ENCODE assay signal across 14 cellular contexts in the genomic region with DNA sequence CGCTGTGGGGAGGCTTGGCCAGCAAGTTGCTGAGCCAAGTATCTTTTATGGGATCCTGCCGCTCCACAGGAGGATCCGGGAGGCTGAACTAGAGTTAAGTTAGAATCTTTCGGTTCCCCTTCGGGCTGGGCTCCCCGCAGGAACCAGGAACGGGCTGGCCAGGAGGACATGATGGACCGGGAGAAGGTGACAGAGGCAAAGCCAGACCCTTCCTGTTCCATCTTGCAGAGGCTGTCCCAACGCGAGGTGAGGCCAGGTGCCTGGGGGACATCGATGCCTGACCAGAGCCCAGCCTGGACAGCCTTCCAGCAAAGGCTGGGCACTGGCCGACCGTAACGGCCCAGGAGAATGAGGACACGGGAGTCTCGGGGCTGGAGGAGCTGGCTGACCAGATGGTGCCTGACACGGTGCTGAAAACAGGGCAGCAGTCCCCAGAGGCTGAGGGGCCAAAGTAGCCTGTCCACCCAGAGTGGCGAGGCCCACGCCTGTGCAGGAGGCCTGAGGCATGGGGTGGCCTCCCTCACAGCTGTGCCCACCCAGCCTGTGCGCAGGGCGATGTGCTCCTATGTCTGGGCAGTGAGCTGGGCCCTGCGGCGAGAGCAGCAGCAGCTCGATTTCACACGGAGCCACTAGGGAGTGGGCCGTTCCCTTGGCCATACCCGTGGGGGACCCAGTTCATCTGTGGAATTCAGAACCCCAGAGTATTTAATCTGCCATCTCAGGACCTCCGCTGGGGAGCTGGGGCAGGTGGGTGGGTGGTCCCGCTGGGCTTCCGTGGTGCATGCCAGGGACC. TPM values are rescaled to one million over a fixed set of nuclear protein-coding genes. Genes with fewer than 3 reads are reported as not detected.
DNase-seq lines count a peak whose midpoint lies in the region; ATAC-seq, FAIRE-seq and TF ChIP-seq lines count a peak whose summit lies in the region.
"Had no signal": no experiment of that assay in that cellular context is flagged by ENCODE, and none has a peak within 500 bp of the region (broad histone marks: within the 10 kb centered on the region; RNA-seq: fewer than 3 reads in every experiment).

No MANE protein-coding gene starts in this region.

- POLR2A ChIA-PET in A549 (lab: Yijun Ruan, JAX): no interaction called here
- POLR2A ChIA-PET in Caco-2 (lab: Charles Lee): no interaction called here
- POLR2A ChIA-PET in naive thymus-derived CD8-positive, alpha-beta T cell (lab: Charles Lee): interaction anchor here (0.6 to 6.4 kb wide), 6 partner anchors 12 to 113 kb away, joined by 3 to 58 read pairs (median 4); a partner anchor contains a TSS

- no peaks in the 10 kb centered on the region for H3K4me1 Mint-ChIP-seq in Caco-2 (ENCODE audit: low read depth, unreplicated experiment)
- H3K4me1 Mint-ChIP-seq in activated naive CD8-positive, alpha-beta T cell treated with anti-CD3 and anti-CD28 coated beads, Interleukin-2, amount 50 U/mL, for 24 hours: peaks cover 12% of the 10 kb centered on the region
- H3K4me1 Mint-ChIP-seq in naive thymus-derived CD8-positive, alpha-beta T cell: peaks cover 2 to 38% (median 14%) of the 10 kb centered on the region in 4 donors

- H3K36me3 ChIP-seq in Caco-2 (ENCODE audit: control insufficient read depth, insufficient read depth, low read length): no peaks in the 10 kb centered on the region

- WGBS in A549 (ENCODE audit: missing lambda C conversion rate): 91% methylated on average over 30 of the region's 30 CpGs

- no peak for ATAC-seq in A549
- ATAC-seq in activated naive CD8-positive, alpha-beta T cell treated with anti-CD3 and anti-CD28 coated beads, Interleukin-2, amount 50 U/mL, for 24 hours: no peak
- no peak for ATAC-seq in naive thymus-derived CD8-positive, alpha-beta T cell
- ATAC-seq in esophagus mucosa: no peak

- in situ Hi-C loops in G401 (cut with HindIII; ENCODE audit: low sequenced_read_pairs): no loop called here

- no peak overlapping the region for H3K27ac Mint-ChIP-seq in Caco-2 (ENCODE audit: unreplicated experiment)
- H3K27ac Mint-ChIP-seq in activated naive CD8-positive, alpha-beta T cell treated with anti-CD3 and anti-CD28 coated beads, Interleukin-2, amount 50 U/mL, for 24 hours: no peak overlapping the region
- peak overlapping the region in 2 of 10 donors; percentile 36 to 86 for H3K27ac Mint-ChIP-seq in naive thymus-derived CD8-positive, alpha-beta T cell

- FAIRE-seq in A549 (lab: Jason Lieb, UNC): no peak

- DNase-seq in A549 (ENCODE audit: low read depth in 1 of 2, low spot score in 1 of 2) (no peak), Caco-2 (no peak), COR-L47 (lab: John Stamatoyannopoulos, UW) (no peak), G401 (ENCODE audit: low spot score) (no peak)
- DNase-seq in activated naive CD8-positive, alpha-beta T cell treated with anti-CD3 and anti-CD28 coated beads, Interleukin-2, amount 50 U/mL, for 24 hours: no peak
- no peak for DNase-seq in naive thymus-derived CD8-positive, alpha-beta T cell
- DNase-seq in activated CD8-positive, alpha-beta memory T cell treated with anti-CD3 and anti-CD28 coated beads, Interleukin-2, amount 50 U/mL, for 4 hours: no peak
- DNase-seq: activated gamma-delta T cell, NCI-H226, RPMI8226 had no signal

- intact Hi-C loops in Caco-2 (cut with micrococcal nuclease; ENCODE audit: unreplicated experiment): loop anchor here (5.0 kb wide), 1 partner anchor 70 kb away; a partner anchor contains a TSS

- TF ChIP-seq CTCF in A549 (IDR thresholded peaks at IDR 0.05) (no peak), Caco-2 (IDR thresholded peaks at IDR 0.05; ENCODE audit: insufficient read depth in 1 of 2, low read depth in 1 of 2, low read length in 1 of 2, severe bottlenecking in 1 of 2, unreplicated experiment in 1 of 2) (no peak)

- peaks cover 6% of the 10 kb centered on the region for H3K36me3 Mint-ChIP-seq in Caco-2 (ENCODE audit: insufficient read depth, unreplicated experiment)
- H3K36me3 Mint-ChIP-seq in activated naive CD8-positive, alpha-beta T cell treated with anti-CD3 and anti-CD28 coated beads, Interleukin-2, amount 50 U/mL, for 24 hours (ENCODE audit: low read depth): no peaks in the 10 kb centered on the region
- no peaks in the 10 kb centered on the region for H3K36me3 Mint-ChIP-seq in naive thymus-derived CD8-positive, alpha-beta T cell

- TF ChIP-seq RAD21 in A549 (conservative IDR thresholded peaks at IDR 0.05 in 1 of 2, IDR thresholded peaks at IDR 0.05 in 1 of 2): no peak

- peak overlapping the region in 1 of 2 experiments; percentile 92; a peak in 2 of 6 replicates for H3K27ac ChIP-seq in A549
- H3K27ac ChIP-seq: HL-60 had no signal

- TF ChIP-seq POLR2A in A549 (IDR thresholded peaks at IDR 0.05; ENCODE audit: low read length): no peak

- H3K4me2 ChIP-seq in A549: peak overlapping the region; percentile 93; the same call in 2 of the 3 replicates

- no peak overlapping the region for H3K4me3 ChIP-seq in A549
- peak overlapping the region; percentile 97 for H3K4me3 ChIP-seq in Caco-2 (ENCODE audit: low read depth, low read length)

- no peaks in the 10 kb centered on the region for H3K27me3 ChIP-seq in Caco-2 (replicated peaks; ENCODE audit: control insufficient read depth, insufficient read depth, low read length)

- BruUV-seq in Caco-2 (replicated peaks; lab: Mats Ljungman, UMichigan): no TSS peak

- H3K4me1 ChIP-seq in A549 (peaks cover 12% of the 10 kb centered on the region; the same call in 2 of the 3 replicates), Caco-2 (peaks cover 17% of the 10 kb centered on the region)

- H3K27me3 Mint-ChIP-seq in Caco-2 (ENCODE audit: insufficient read depth, unreplicated experiment): no peaks in the 10 kb centered on the region
- H3K27me3 Mint-ChIP-seq in activated naive CD8-positive, alpha-beta T cell treated with anti-CD3 and anti-CD28 coated beads, Interleukin-2, amount 50 U/mL, for 24 hours: peaks cover 1% of the 10 kb centered on the region
- no peaks in the 10 kb centered on the region for H3K27me3 Mint-ChIP-seq in naive thymus-derived CD8-positive, alpha-beta T cell

- no peaks in the 10 kb centered on the region for H3K9me3 Mint-ChIP-seq in Caco-2 (ENCODE audit: unreplicated experiment)
- no peaks in the 10 kb centered on the region for H3K9me3 Mint-ChIP-seq in activated naive CD8-positive, alpha-beta T cell treated with anti-CD3 and anti-CD28 coated beads, Interleukin-2, amount 50 U/mL, for 24 hours
- H3K9me3 Mint-ChIP-seq in naive thymus-derived CD8-positive, alpha-beta T cell: no peaks in the 10 kb centered on the region

- peak overlapping the region; percentile 81 for H3K4me3 Mint-ChIP-seq in Caco-2 (ENCODE audit: unreplicated experiment)
- H3K4me3 Mint-ChIP-seq in activated naive CD8-positive, alpha-beta T cell treated with anti-CD3 and anti-CD28 coated beads, Interleukin-2, amount 50 U/mL, for 24 hours: peak overlapping the region; percentile 17
- peak overlapping the region; percentile 44 to 92 (median 66) for H3K4me3 Mint-ChIP-seq in naive thymus-derived CD8-positive, alpha-beta T cell

- CTCF ChIA-PET in A549 (lab: Yijun Ruan, JAX): interaction anchor here (1.7 to 2.3 kb wide), 3 partner anchors 16 to 59 kb away, joined by 5 to 15 read pairs (median 6); no protein-coding TSS in a partner anchor
- CTCF ChIA-PET in Caco-2 (lab: Charles Lee): interaction anchor here (1.1 kb wide), 1 partner anchor 48 kb away, joined by 3 read pairs; no protein-coding TSS in a partner anchor

- H3K9me3 ChIP-seq in A549 (no peaks in the 10 kb centered on the region), Caco-2 (no peaks in the 10 kb centered on the region)

- TF ChIP-seq EP300 in A549 (IDR thresholded peaks at IDR 0.05): no peak

RNA-seq across cellular contexts. Expression of a gene that starts 1.8 kb away (rescaled TPM):
- 1.6 and 1.8 TPM in 2 replicates for polyA plus RNA-seq in A549 (2011; rRNA removed)
- polyA plus RNA-seq in A549 (2012; cell fraction: cytosol; rRNA removed): 1.7 and 2.1 TPM in 2 replicates
- polyA plus RNA-seq in A549 (2012; cell fraction: nucleus; rRNA removed): 3.3 and 3.6 TPM in 2 replicates
- polyA plus RNA-seq in A549 (2017; fragmentation: RNase III; extraction: RNeasy Plus Mini Kit Qiagen cat#74134 plus additional on column Dnase treatment): 1.8 to 2.8 TPM (median 2.3 TPM) in 3 replicates
- 1.3 and 1.4 TPM in 2 replicates for polyA minus RNA-seq in A549 (2011; rRNA and poly(A)+ RNA removed)
- 6.7 and 7.3 TPM in 2 replicates for total RNA-seq in Caco-2 (2022)
- 10 to 100 TPM; 11.3 to 11.9 TPM for total RNA-seq in naive thymus-derived CD8-positive, alpha-beta T cell
- polyA plus RNA-seq in naive thymus-derived CD8-positive, alpha-beta T cell: 10 to 100 TPM; 10.9 to 15.6 (median 11.9) TPM
- total RNA-seq in esophagus mucosa: 11.3 TPM
- total RNA-seq in G401 (2014; rRNA removed; shearing (Covaris generic)): 11.7 and 13.9 TPM in 2 replicates

RNA-seq across cellular contexts. Expression of a gene that starts 4.1 kb away (rescaled TPM):
- polyA plus RNA-seq in A549 (2011; rRNA removed) (54.6 and 66.7 TPM in 2 replicates), A549 (2017; fragmentation: RNase III; extraction: RNeasy Plus Mini Kit Qiagen cat#74134 plus additional on column Dnase treatment) (132 to 138 TPM (median 133 TPM) in 3 replicates)
- 97.0 and 107 TPM in 2 replicates for polyA plus RNA-seq in A549 (2012; cell fraction: cytosol; rRNA removed)
- polyA plus RNA-seq in A549 (2012; cell fraction: nucleus; rRNA removed): 61.5 and 73.9 TPM in 2 replicates
- 49.8 and 54.5 TPM in 2 replicates for polyA minus RNA-seq in A549 (2011; rRNA and poly(A)+ RNA removed)
- total RNA-seq in Caco-2 (2022) (232 and 247 TPM in 2 replicates), esophagus mucosa (79.5 TPM)
- total RNA-seq in naive thymus-derived CD8-positive, alpha-beta T cell: 10 to 100 TPM; 28.3 to 29.2 TPM
- polyA plus RNA-seq in naive thymus-derived CD8-positive, alpha-beta T cell: 100 to 1,000 TPM; 103 to 110 (median 104) TPM
- total RNA-seq in G401 (2014; rRNA removed; shearing (Covaris generic)): 105 and 118 TPM in 2 replicates

RNA-seq across cellular contexts. Expression of a gene that starts 16.7 kb away (rescaled TPM):
- polyA plus RNA-seq in A549 (2011; rRNA removed) (65.6 and 67.2 TPM in 2 replicates), A549 (2017; fragmentation: RNase III; extraction: RNeasy Plus Mini Kit Qiagen cat#74134 plus additional on column Dnase treatment) (57.1 to 62.2 TPM (median 60.3 TPM) in 3 replicates)
- polyA plus RNA-seq in A549 (2012; cell fraction: cytosol; rRNA removed): 106 and 115 TPM in 2 replicates
- 325 and 350 TPM in 2 replicates for polyA plus RNA-seq in A549 (2012; cell fraction: nucleus; rRNA removed)
- 49.2 and 51.1 TPM in 2 replicates for polyA minus RNA-seq in A549 (2011; rRNA and poly(A)+ RNA removed)
- total RNA-seq in Caco-2 (2022) (111 and 113 TPM in 2 replicates), esophagus mucosa (35.2 TPM)
- total RNA-seq in naive thymus-derived CD8-positive, alpha-beta T cell: 10 to 100 TPM; 62.4 to 67.9 TPM
- polyA plus RNA-seq in naive thymus-derived CD8-positive, alpha-beta T cell: 10 to 100 TPM; 19.4 to 37.9 (median 28.5) TPM
- 60.7 and 66.8 TPM in 2 replicates for total RNA-seq in G401 (2014; rRNA removed; shearing (Covaris generic))

RNA-seq across cellular contexts. Expression of a gene that starts 19.4 kb away (rescaled TPM):
- 7.6 and 8.1 TPM in 2 replicates for polyA plus RNA-seq in A549 (2011; rRNA removed)
- 17.8 and 19.7 TPM in 2 replicates for polyA plus RNA-seq in A549 (2012; cell fraction: cytosol; rRNA removed)
- 11.7 and 11.9 TPM in 2 replicates for polyA plus RNA-seq in A549 (2012; cell fraction: nucleus; rRNA removed)
- polyA plus RNA-seq in A549 (2017; fragmentation: RNase III; extraction: RNeasy Plus Mini Kit Qiagen cat#74134 plus additional on column Dnase treatment): 6.5 to 8.7 TPM (median 6.8 TPM) in 3 replicates
- polyA minus RNA-seq in A549 (2011; rRNA and poly(A)+ RNA removed): 2.0 and 2.8 TPM in 2 replicates
- 108 and 119 TPM in 2 replicates for total RNA-seq in Caco-2 (2022)
- 10 to 100 TPM; 17.1 to 23.7 TPM for total RNA-seq in naive thymus-derived CD8-positive, alpha-beta T cell
- 10 to 100 TPM; 17.4 to 21.4 (median 18.2) TPM for polyA plus RNA-seq in naive thymus-derived CD8-positive, alpha-beta T cell
- total RNA-seq in esophagus mucosa: 10.2 TPM
- total RNA-seq in G401 (2014; rRNA removed; shearing (Covaris generic)): 65.7 and 103 TPM in 2 replicates

RNA-seq across cellular contexts. Expression of a gene that starts 30.0 kb away (rescaled TPM):
- 0.13 TPM in 1 of 2 replicates, not detected in the other for polyA plus RNA-seq in A549 (2011; rRNA removed)
- polyA plus RNA-seq in A549 (2012; cell fraction: cytosol; rRNA removed): not detected in 2 replicates
- polyA plus RNA-seq in A549 (2012; cell fraction: nucleus; rRNA removed): not detected in 2 replicates
- polyA plus RNA-seq in A549 (2017; fragmentation: RNase III; extraction: RNeasy Plus Mini Kit Qiagen cat#74134 plus additional on column Dnase treatment): not detected in 3 replicates
- not detected in 2 replicates for polyA minus RNA-seq in A549 (2011; rRNA and poly(A)+ RNA removed)
- 0.34 TPM in 1 of 2 replicates, not detected in the other for total RNA-seq in Caco-2 (2022)
- not detected for total RNA-seq in naive thymus-derived CD8-positive, alpha-beta T cell
- under 1 TPM in 1 of 3 donors, not detected in 2; 0.36 TPM for polyA plus RNA-seq in naive thymus-derived CD8-positive, alpha-beta T cell
- total RNA-seq in esophagus mucosa: not detected
- 1.8 and 3.0 TPM in 2 replicates for total RNA-seq in G401 (2014; rRNA removed; shearing (Covaris generic))
- total RNA-seq: myocyte had no signal
- polyA plus RNA-seq: BJ had no signal

Comparison
In these comparisons a context has a peak if more than half of its experiments do, and no peak if none do; other contexts are left out.
1. H3K4me3 Mint-ChIP-seq: peak in every context shown above with its lines; median percentile 81 in Caco-2; 66 in naive thymus-derived CD8-positive, alpha-beta T cell; 17 in activated naive CD8-positive, alpha-beta T cell treated with anti-CD3 and anti-CD28 coated beads, Interleukin-2, amount 50 U/mL, for 24 hours.